1 cellular context compared by ENCODE assay signal in genomic region chr10:103583871-103584215, GRCh38.
TF ChIP-seq lines count a peak whose summit lies in the region.

No MANE protein-coding gene starts in this region.

TF ChIP-seq in SK-N-SH treated with all-trans-retinoic acid at 6 μM for 48 hours, 23 proteins besides CTCF, POLR2A, EP300 and RAD21 (continued from another document):
- TF ChIP-seq CREB5 (CRISPR knock-in tag; IDR thresholded peaks at IDR 0.05; ENCODE audit: low read depth) = no peak
- TF ChIP-seq TCF4 (CRISPR knock-in tag; IDR thresholded peaks at IDR 0.05; ENCODE audit: borderline replicate concordance) = no peak
